ENCODE assay signal across 11 cellular contexts in genomic region chr1:12434686-12435085, GRCh38.
DNase-seq lines count a peak whose midpoint lies in the region; ATAC-seq and TF ChIP-seq lines count a peak whose summit lies in the region.
"Had no signal": no experiment of that assay in that cellular context is flagged by ENCODE, and none has a peak within 500 bp of the region (broad histone marks: within the 10 kb centered on the region; RNA-seq: fewer than 3 reads in every experiment).

No MANE protein-coding gene starts in this region.

- peaks cover 30% of the 10 kb centered on the region for H3K4me1 ChIP-seq in body of pancreas

- peaks cover 95% of the 10 kb centered on the region for H3K4me1 Mint-ChIP-seq in stimulated activated naive CD8-positive, alpha-beta T cell treated with anti-CD3 and anti-CD28 coated beads, Interleukin-15, Interleukin-2, amounts not matched to agents 100 ng/mL and 50 ng/mL, for 24 hours (ENCODE audit: low read depth)
- peaks cover 63 to 66% of the 10 kb centered on the region in 2 donors for H3K4me1 Mint-ChIP-seq in natural killer cell

- H3K27me3 Mint-ChIP-seq in stimulated activated naive CD8-positive, alpha-beta T cell treated with anti-CD3 and anti-CD28 coated beads, Interleukin-15, Interleukin-2, amounts not matched to agents 100 ng/mL and 50 ng/mL, for 24 hours = peaks cover 3% of the 10 kb centered on the region
- no peaks in the 10 kb centered on the region for H3K27me3 Mint-ChIP-seq in natural killer cell (ENCODE audit: low read depth in 2 of 2)

- DNase-seq in stimulated activated naive CD8-positive, alpha-beta T cell treated with anti-CD3 and anti-CD28 coated beads, Interleukin-15, Interleukin-2, amounts not matched to agents 100 U/mL and 50 U/mL, for 24 hours = no peak
- DNase-seq in body of pancreas = no peak
- no peak for DNase-seq in natural killer cell
- DNase-seq in foreskin fibroblast = no peak
- DNase-seq in NCI-H2029 treated with DMSO at 0.1 percent for 48 hours (lab: John Stamatoyannopoulos, UW) = no peak
- DNase-seq: COR-L47, NCI-H2227 treated with DMSO at 0.1 percent for 48 hours had no signal

- H3K27ac ChIP-seq in body of pancreas = peak overlapping the region; percentile 35 to 65 (median 40)

- TF ChIP-seq CTCF in body of pancreas (IDR thresholded peaks at IDR 0.05) (no peak), natural killer cell (IDR thresholded peaks at IDR 0.05) (no peak), foreskin fibroblast (IDR thresholded peaks at IDR 0.05; ENCODE audit: low read depth, low read length) (no peak)

- 51 to 63% methylated on average over 2 of the region's 2 CpGs for WGBS in body of pancreas, 2 donors

- intact Hi-C loops in body of pancreas (cut with DNase I) (no loop called here), natural killer cell (cut with micrococcal nuclease) (loop anchor here (1.0 to 10.0 kb wide), 4 partner anchors 14 to 260 kb away; no protein-coding TSS in a partner anchor)

- peaks cover 40% of the 10 kb centered on the region for H3K36me3 Mint-ChIP-seq in stimulated activated naive CD8-positive, alpha-beta T cell treated with anti-CD3 and anti-CD28 coated beads, Interleukin-15, Interleukin-2, amounts not matched to agents 100 ng/mL and 50 ng/mL, for 24 hours (ENCODE audit: low read depth)
- no peaks in the 10 kb centered on the region for H3K36me3 Mint-ChIP-seq in natural killer cell

- peak overlapping the region; percentile 81 for H3K4me3 Mint-ChIP-seq in stimulated activated naive CD8-positive, alpha-beta T cell treated with anti-CD3 and anti-CD28 coated beads, Interleukin-15, Interleukin-2, amounts not matched to agents 100 ng/mL and 50 ng/mL, for 24 hours
- peak overlapping the region; percentile 83 for H3K4me3 Mint-ChIP-seq in natural killer cell

- H3K27ac Mint-ChIP-seq in stimulated activated naive CD8-positive, alpha-beta T cell treated with anti-CD3 and anti-CD28 coated beads, Interleukin-15, Interleukin-2, amounts not matched to agents 100 ng/mL and 50 ng/mL, for 24 hours = peak overlapping the region; percentile 98
- peak overlapping the region; percentile 98 for H3K27ac Mint-ChIP-seq in natural killer cell

- TF ChIP-seq POLR2A in body of pancreas (IDR thresholded peaks at IDR 0.05) = no peak

- no peak overlapping the region for H3K4me3 ChIP-seq in body of pancreas
- H3K4me3 ChIP-seq in foreskin fibroblast (ENCODE audit: low read depth in 1 of 2, low read length in 2 of 2) = no peak overlapping the region
- H3K4me3 ChIP-seq: SJCRH30 had no signal

- H3K27me3 ChIP-seq in body of pancreas = no peaks in the 10 kb centered on the region
- H3K27me3 ChIP-seq: SJCRH30 had no signal

- no peaks in the 10 kb centered on the region for H3K9me3 Mint-ChIP-seq in stimulated activated naive CD8-positive, alpha-beta T cell treated with anti-CD3 and anti-CD28 coated beads, Interleukin-15, Interleukin-2, amounts not matched to agents 100 ng/mL and 50 ng/mL, for 24 hours
- H3K9me3 Mint-ChIP-seq in natural killer cell = no peaks in the 10 kb centered on the region

- ATAC-seq in stimulated activated naive CD8-positive, alpha-beta T cell treated with anti-CD3 and anti-CD28 coated beads, Interleukin-15, Interleukin-2, amounts not matched to agents 100 U/mL and 50 U/mL, for 24 hours = no peak
- ATAC-seq in body of pancreas (no peak), natural killer cell (no peak), GM19328 (IDR thresholded peaks at IDR 0.05; ENCODE audit: unreplicated experiment) (no peak), HG03460 (IDR thresholded peaks at IDR 0.05; ENCODE audit: unreplicated experiment) (no peak)

- no peaks in the 10 kb centered on the region for H3K36me3 ChIP-seq in body of pancreas (replicated peaks in 1 of 2; ENCODE audit: insufficient read depth in 1 of 2, low read depth in 2 of 2)
- H3K36me3 ChIP-seq: SJCRH30 had no signal

- no peaks in the 10 kb centered on the region for H3K9me3 ChIP-seq in body of pancreas
- H3K9me3 ChIP-seq: SJCRH30 had no signal
